In the genomic region with DNA sequence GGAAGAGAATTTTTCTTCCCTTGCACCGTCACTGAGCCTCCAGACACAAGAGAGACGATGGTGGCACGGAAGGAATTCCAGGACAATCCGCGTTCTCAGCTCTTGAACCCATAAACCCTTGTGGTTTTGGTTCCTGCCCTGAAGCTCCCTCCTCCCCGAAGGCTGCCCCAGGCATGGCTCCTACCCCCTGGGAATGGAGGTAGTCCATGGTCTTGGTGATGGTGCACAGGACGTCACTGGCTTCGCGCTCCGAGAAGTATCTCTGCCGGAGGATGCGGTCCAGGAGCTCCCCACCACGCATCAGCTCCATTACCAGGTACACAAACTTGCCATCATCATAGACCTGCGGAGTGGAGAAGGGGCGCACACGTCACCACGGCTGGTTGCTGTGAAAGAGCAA, we compare ENCODE assay signal across 29 cellular contexts.
"Had no signal": no experiment of that assay in that cellular context is flagged by ENCODE, and none has a peak within 500 bp of the region (broad histone marks: within the 10 kb centered on the region; RNA-seq: fewer than 3 reads in every experiment).

No MANE protein-coding gene starts in this region.

- H3K27ac ChIP-seq: esophagus muscularis mucosa, foreskin keratinocyte, gastroesophageal sphincter, heart left ventricle, hepatocyte, neutrophil, psoas muscle, skin epidermis, spleen, testis, tibial artery had no signal

- ATAC-seq: foreskin keratinocyte; gastroesophageal sphincter; heart left ventricle; left colon; mucosa of descending colon; psoas muscle; right cardiac atrium; stimulated activated memory B cell treated with anti-CD40 and anti-IgM and Interleukin-4, amounts not matched to agents 10 μg/mL and 1 μg/mL and 100 μg/mL, for 72 hours; stimulated activated naive CD8-positive, alpha-beta T cell treated with anti-CD3 and anti-CD28 coated beads, Interleukin-15, Interleukin-2, amounts not matched to agents 100 U/mL and 50 U/mL, for 24 hours had no signal

- H3K4me1 Mint-ChIP-seq: memory B cell; mesothelial cell of epicardium; naive B cell; stimulated activated memory B cell treated with anti-CD40 and anti-IgM and Interleukin-4, amounts not matched to agents 10 μg/mL and 1 μg/mL and 100 μg/mL, for 72 hours had no signal

- H3K27me3 ChIP-seq: esophagus muscularis mucosa, foreskin keratinocyte, gastroesophageal sphincter, heart left ventricle, hepatocyte, neutrophil, spleen, testis, tibial artery had no signal

- DNase-seq: caudate nucleus; cerebellar nuclear complex; effector CD8-positive, alpha-beta T cell; endodermal cell; foreskin keratinocyte; kidney glomerular epithelial cell; left colon; mucosa of descending colon; naive B cell; psoas muscle; right cardiac atrium; spleen; stimulated activated CD4-positive, alpha-beta T cell treated with anti-CD3 and anti-CD28 coated beads, Interleukin-4, amount 100 ng/mL, for 4 hours; stimulated activated naive CD8-positive, alpha-beta T cell treated with anti-CD3 and anti-CD28 coated beads, Interleukin-15, Interleukin-2, amounts not matched to agents 100 U/mL and 50 U/mL, for 24 hours; substantia nigra; testis had no signal

- H3K9me3 ChIP-seq: esophagus muscularis mucosa, gastroesophageal sphincter, heart left ventricle, mucosa of descending colon, neutrophil, psoas muscle, testis, tibial artery had no signal

- H3K27me3 Mint-ChIP-seq: dendritic cell treated with granulocyte-macrophage colony-stimulating factor and Interleukin-4, amounts not matched to agents 40 ng/mL and 50 ng/mL, for 4 days; memory B cell; stimulated activated memory B cell treated with anti-CD40 and anti-IgM and Interleukin-4, amounts not matched to agents 10 μg/mL and 1 μg/mL and 100 μg/mL, for 72 hours; type B pancreatic cell had no signal

- H3K4me3 ChIP-seq: esophagus muscularis mucosa, gastroesophageal sphincter, heart left ventricle, hepatocyte, lung, mucosa of descending colon, psoas muscle, skin epidermis, spleen, testis, tibial artery had no signal

- H3K4me3 Mint-ChIP-seq: dendritic cell treated with granulocyte-macrophage colony-stimulating factor and Interleukin-4, amounts not matched to agents 40 ng/mL and 50 ng/mL, for 4 days; endodermal cell; memory B cell; mesothelial cell of epicardium; naive B cell; stimulated activated memory B cell treated with anti-CD40 and anti-IgM and Interleukin-4, amounts not matched to agents 10 μg/mL and 1 μg/mL and 100 μg/mL, for 72 hours; type B pancreatic cell had no signal

- H3K27ac Mint-ChIP-seq: dendritic cell treated with granulocyte-macrophage colony-stimulating factor and Interleukin-4, amounts not matched to agents 40 ng/mL and 50 ng/mL, for 4 days; endodermal cell; memory B cell; mesothelial cell of epicardium; stimulated activated memory B cell treated with anti-CD40 and anti-IgM and Interleukin-4, amounts not matched to agents 10 μg/mL and 1 μg/mL and 100 μg/mL, for 72 hours; type B pancreatic cell had no signal

- H3K9me3 Mint-ChIP-seq: dendritic cell treated with granulocyte-macrophage colony-stimulating factor and Interleukin-4, amounts not matched to agents 40 ng/mL and 50 ng/mL, for 4 days; memory B cell; mesothelial cell of epicardium; stimulated activated memory B cell treated with anti-CD40 and anti-IgM and Interleukin-4, amounts not matched to agents 10 μg/mL and 1 μg/mL and 100 μg/mL, for 72 hours; type B pancreatic cell had no signal

- H3K4me1 ChIP-seq: esophagus muscularis mucosa, foreskin keratinocyte, gastroesophageal sphincter, psoas muscle, testis, tibial artery had no signal

- H2AFZ ChIP-seq: hepatocyte had no signal

- H3K4me2 ChIP-seq: hepatocyte had no signal
